In the genomic region with DNA sequence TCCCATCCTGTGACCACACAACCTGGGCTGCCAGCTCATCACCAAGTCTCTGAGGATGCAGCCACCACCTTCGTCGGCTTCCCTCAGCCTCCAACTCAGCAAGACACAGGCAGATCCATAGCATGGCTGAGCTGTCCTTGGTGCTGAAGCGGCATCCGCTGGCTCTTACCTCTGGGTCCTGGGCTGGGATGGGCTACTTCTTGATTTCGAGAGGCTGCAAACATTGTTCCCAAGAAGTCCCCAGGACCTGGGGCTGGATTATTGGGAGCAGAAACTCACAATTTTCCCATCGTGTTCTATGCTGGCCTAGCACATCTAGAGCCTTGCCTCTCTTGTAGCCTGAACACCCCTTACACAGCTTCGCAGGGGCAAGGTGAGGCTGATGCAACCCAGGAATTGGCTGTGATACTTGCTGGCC, we compare ENCODE assay signal across 8 cellular contexts. TPM values are rescaled to one million over a fixed set of nuclear protein-coding genes. Genes with fewer than 3 reads are reported as not detected.
DNase-seq lines count a peak whose midpoint lies in the region; ATAC-seq and TF ChIP-seq lines count a peak whose summit lies in the region.

No MANE protein-coding gene starts in this region.

- H3K27ac ChIP-seq in neural progenitor cell (no peak overlapping the region), sigmoid colon (no peak overlapping the region)

- DNase-seq in G401 (ENCODE audit: low spot score) (peak; percentile 11), NB4 (ENCODE audit: low read depth) (peak; percentile 76), dermis blood vessel endothelial cell (peak; percentile 69), neural progenitor cell (ENCODE audit: low spot score) (peak; percentile 93), sigmoid colon (no peak)

- in situ Hi-C loops in G401 (cut with HindIII; ENCODE audit: low sequenced_read_pairs), result no loop called here

- ATAC-seq in stimulated activated memory B cell treated with anti-CD40 and anti-IgM and Interleukin-4, amounts not matched to agents 10 μg/mL and 1 μg/mL and 100 μg/mL, for 72 hours, result no peak
- ATAC-seq in HG03521 (IDR thresholded peaks at IDR 0.05; ENCODE audit: unreplicated experiment), result no peak
- ATAC-seq in GM21381 (IDR thresholded peaks at IDR 0.05; ENCODE audit: unreplicated experiment), result no peak

- H3K27me3 ChIP-seq in neural progenitor cell (peaks cover 77% of the 10 kb centered on the region), sigmoid colon (peaks cover 8 to 92% (median 40%) of the 10 kb centered on the region in 3 donors)

- TF ChIP-seq CTCF in NB4 (IDR thresholded peaks at IDR 0.05; ENCODE audit: low read depth, low read length) (no peak), neural progenitor cell (IDR thresholded peaks at IDR 0.05) (no peak), sigmoid colon (IDR thresholded peaks at IDR 0.05) (no peak)

- H3K4me1 ChIP-seq in neural progenitor cell (no peaks in the 10 kb centered on the region), sigmoid colon (no peaks in the 10 kb centered on the region)

- H3K9me3 ChIP-seq in neural progenitor cell (ENCODE audit: low read depth) (no peaks in the 10 kb centered on the region), sigmoid colon (no peaks in the 10 kb centered on the region)

- no peaks in the 10 kb centered on the region for H3K36me3 Mint-ChIP-seq in neural progenitor cell
- H3K36me3 Mint-ChIP-seq in stimulated activated memory B cell treated with anti-CD40 and anti-IgM and Interleukin-4, amounts not matched to agents 10 μg/mL and 1 μg/mL and 100 μg/mL, for 72 hours, result no peaks in the 10 kb centered on the region

- peaks cover 47% of the 10 kb centered on the region for H3K27me3 Mint-ChIP-seq in neural progenitor cell (ENCODE audit: insufficient read depth, low read depth)
- peaks cover 71% of the 10 kb centered on the region for H3K27me3 Mint-ChIP-seq in stimulated activated memory B cell treated with anti-CD40 and anti-IgM and Interleukin-4, amounts not matched to agents 10 μg/mL and 1 μg/mL and 100 μg/mL, for 72 hours

- H3K36me3 ChIP-seq in neural progenitor cell (no peaks in the 10 kb centered on the region), sigmoid colon (no peaks in the 10 kb centered on the region)

- H2AFZ ChIP-seq in neural progenitor cell (replicated peaks), result no peak overlapping the region

- H3K27ac Mint-ChIP-seq in neural progenitor cell, result no peak overlapping the region
- H3K27ac Mint-ChIP-seq in stimulated activated memory B cell treated with anti-CD40 and anti-IgM and Interleukin-4, amounts not matched to agents 10 μg/mL and 1 μg/mL and 100 μg/mL, for 72 hours, result no peak overlapping the region

- H3K79me2 ChIP-seq in neural progenitor cell (ENCODE audit: low read depth), result no peaks in the 10 kb centered on the region

- peak overlapping the region; percentile 13 for H3K4me3 Mint-ChIP-seq in neural progenitor cell
- no peak overlapping the region for H3K4me3 Mint-ChIP-seq in stimulated activated memory B cell treated with anti-CD40 and anti-IgM and Interleukin-4, amounts not matched to agents 10 μg/mL and 1 μg/mL and 100 μg/mL, for 72 hours

- peaks cover 53% of the 10 kb centered on the region for H4K20me1 ChIP-seq in neural progenitor cell (ENCODE audit: low read depth)

- no peaks in the 10 kb centered on the region for H3F3A ChIP-seq in neural progenitor cell (ENCODE audit: low read depth)

- H3K9ac ChIP-seq in neural progenitor cell, result no peak overlapping the region

- H3K4me3 ChIP-seq in NB4 (ENCODE audit: low read depth, low read length) (no peak overlapping the region), neural progenitor cell (no peak overlapping the region), sigmoid colon (no peak overlapping the region)

- WGBS in sigmoid colon, 2 donors, result 22% methylated on average over 7 of the region's 7 CpGs

- H3K4me2 ChIP-seq in neural progenitor cell, result no peak overlapping the region

- H3K9me3 Mint-ChIP-seq in neural progenitor cell, result no peaks in the 10 kb centered on the region
- no peaks in the 10 kb centered on the region for H3K9me3 Mint-ChIP-seq in stimulated activated memory B cell treated with anti-CD40 and anti-IgM and Interleukin-4, amounts not matched to agents 10 μg/mL and 1 μg/mL and 100 μg/mL, for 72 hours

- H3K4me1 Mint-ChIP-seq in neural progenitor cell, result no peaks in the 10 kb centered on the region
- no peaks in the 10 kb centered on the region for H3K4me1 Mint-ChIP-seq in stimulated activated memory B cell treated with anti-CD40 and anti-IgM and Interleukin-4, amounts not matched to agents 10 μg/mL and 1 μg/mL and 100 μg/mL, for 72 hours

- no peak for TF ChIP-seq EP300 in sigmoid colon (IDR thresholded peaks at IDR 0.05)

- TF ChIP-seq POLR2A in NB4 (IDR thresholded peaks at IDR 0.05; ENCODE audit: extremely low read depth, insufficient read length) (no peak), sigmoid colon (IDR thresholded peaks at IDR 0.05) (no peak)

- intact Hi-C loops in sigmoid colon (cut with DNase I), result no loop called here

RNA-seq across cellular contexts. Expression of gene C1QA, which starts 24.9 kb away (rescaled TPM):
- not detected in 2 replicates for total RNA-seq in G401 (2014; rRNA removed; shearing (Covaris generic))
- total RNA-seq in dermis blood vessel endothelial cell (not detected in 2 replicates), neural progenitor cell (ENCODE audit: low replicate concordance) (not detected in 2 replicates), sigmoid colon (100 to 1,000 TPM in 3 of 4 donors, 10 to 100 TPM in 1; 80.3 to 291 (median 232) TPM)
- polyA plus RNA-seq in sigmoid colon, result 100 to 1,000 TPM; 145 to 523 (median 201) TPM

RNA-seq across cellular contexts. Expression of gene C1QC, which starts 31.9 kb away (rescaled TPM):
- total RNA-seq in G401 (2014; rRNA removed; shearing (Covaris generic)), result not detected in 2 replicates
- total RNA-seq in dermis blood vessel endothelial cell, result not detected in 2 replicates
- total RNA-seq in neural progenitor cell (ENCODE audit: low replicate concordance), result not detected in 2 replicates
- total RNA-seq in sigmoid colon, result 100 to 1,000 TPM in 3 of 4 donors, 10 to 100 TPM in 1; 47.9 to 289 (median 204) TPM
- polyA plus RNA-seq in sigmoid colon, result 100 to 1,000 TPM in 2 of 3 donors, 10 to 100 TPM in 1; 94.3 to 579 (median 171) TPM

RNA-seq across cellular contexts. Expression of gene C1QB, which starts 41.5 kb away (rescaled TPM):
- not detected in 2 replicates for total RNA-seq in G401 (2014; rRNA removed; shearing (Covaris generic))
- total RNA-seq in dermis blood vessel endothelial cell, result not detected in 2 replicates
- total RNA-seq in neural progenitor cell (ENCODE audit: low replicate concordance), result not detected in 2 replicates
- 100 to 1,000 TPM in 3 of 4 donors, 10 to 100 TPM in 1; 82.0 to 484 (median 422) TPM for total RNA-seq in sigmoid colon
- 100 to 1,000 TPM; 145 to 843 (median 225) TPM for polyA plus RNA-seq in sigmoid colon

RNA-seq across cellular contexts. Expression of gene EPHA8, which starts 48.2 kb away (rescaled TPM):
- not detected in 2 replicates for total RNA-seq in G401 (2014; rRNA removed; shearing (Covaris generic))
- total RNA-seq in dermis blood vessel endothelial cell (not detected in 2 replicates), neural progenitor cell (ENCODE audit: low replicate concordance) (0.46 TPM in 1 of 2 replicates, not detected in the other), sigmoid colon (not detected)
- not detected for polyA plus RNA-seq in sigmoid colon

Comparison
In these comparisons a context has a peak if more than half of its experiments do, and no peak if none do; other contexts are left out.
1. RNA of gene C1QA, which starts 24.9 kb away (total RNA-seq): 80.3 to 291 TPM in sigmoid colon; not detected in G401, not detected in dermis blood vessel endothelial cell and not detected in neural progenitor cell; every median in the first group is over 10 times any median in the second.
2. RNA of gene C1QC, which starts 31.9 kb away (total RNA-seq): 47.9 to 289 TPM in sigmoid colon; not detected in G401, not detected in dermis blood vessel endothelial cell and not detected in neural progenitor cell; every median in the first group is over 10 times any median in the second.
3. RNA of gene C1QB, which starts 41.5 kb away (total RNA-seq): 82.0 to 484 TPM in sigmoid colon; not detected in G401, not detected in dermis blood vessel endothelial cell and not detected in neural progenitor cell; every median in the first group is over 10 times any median in the second.